In the genomic region with DNA sequence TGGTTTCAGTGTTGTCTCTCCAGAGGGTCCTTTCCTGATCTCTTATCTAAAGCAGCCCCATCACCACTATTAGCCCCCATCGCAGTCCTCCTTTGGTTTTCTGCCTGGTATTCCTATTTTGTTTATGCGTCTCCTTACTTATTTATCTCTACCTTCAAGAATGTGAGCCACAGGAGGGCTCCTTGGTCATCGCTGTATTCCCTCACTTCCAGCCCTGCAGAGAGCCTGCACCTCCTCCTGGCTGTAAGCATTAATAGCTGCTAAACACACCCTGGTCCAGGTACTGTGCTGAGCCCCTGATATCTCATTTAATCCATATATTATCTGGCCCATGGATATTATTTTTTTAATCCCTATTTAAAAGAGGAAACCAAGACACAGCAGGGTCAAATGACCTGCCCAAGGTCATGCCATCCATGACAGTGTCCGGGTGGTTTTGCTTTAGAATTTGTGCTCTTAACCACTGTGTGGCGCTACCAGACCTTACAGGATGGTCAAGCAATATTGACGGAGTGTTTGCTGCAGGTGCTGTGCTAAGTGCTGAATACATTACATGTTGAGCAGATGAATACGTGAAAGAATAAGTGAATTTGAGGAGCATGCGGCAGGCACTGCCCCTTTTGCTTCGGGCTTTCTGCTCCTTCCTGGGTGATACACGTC, we compare ENCODE assay signal across 12 cellular contexts.
DNase-seq lines count a peak whose midpoint lies in the region; ATAC-seq and TF ChIP-seq lines count a peak whose summit lies in the region.
"Had no signal": no experiment of that assay in that cellular context is flagged by ENCODE, and none has a peak within 500 bp of the region (broad histone marks: within the 10 kb centered on the region; RNA-seq: fewer than 3 reads in every experiment).

No MANE protein-coding gene starts in this region.

- peaks cover 5 to 13% (median 9%) of the 10 kb centered on the region in 5 experiments for H3K9me3 Mint-ChIP-seq in brain
- H3K9me3 Mint-ChIP-seq: natural killer cell treated with Interleukin-12 subunit alpha and Interleukin-12 subunit beta and Interleukin-15 and Interleukin-18, amount 100 ng/mL, for 72 hours; stimulated activated naive CD8-positive, alpha-beta T cell treated with anti-CD3 and anti-CD28 coated beads, Interleukin-15, Interleukin-2, amounts not matched to agents 100 ng/mL and 50 ng/mL, for 24 hours had no signal

- H3K27ac Mint-ChIP-seq in brain: peak overlapping the region in 1 of 5 experiments; percentile 61
- H3K27ac Mint-ChIP-seq: natural killer cell treated with Interleukin-12 subunit alpha and Interleukin-12 subunit beta and Interleukin-15 and Interleukin-18, amount 100 ng/mL, for 72 hours; stimulated activated naive CD8-positive, alpha-beta T cell treated with anti-CD3 and anti-CD28 coated beads, Interleukin-15, Interleukin-2, amounts not matched to agents 100 ng/mL and 50 ng/mL, for 24 hours; T-helper 17 cell had no signal

- no peaks in the 10 kb centered on the region for H3K36me3 ChIP-seq in mucosa of descending colon (ENCODE audit: low read depth)

- TF ChIP-seq POLR2A in NB4 (IDR thresholded peaks at IDR 0.05; ENCODE audit: extremely low read depth, insufficient read length): no peak

- H3K4me1 Mint-ChIP-seq in brain: peaks cover 48% of the 10 kb centered on the region
- H3K4me1 Mint-ChIP-seq: T-helper 17 cell had no signal

- intact Hi-C loops in mucosa of descending colon (cut with DNase I, micrococcal nuclease): no loop called here

- no peaks in the 10 kb centered on the region for H3K4me1 ChIP-seq in mucosa of descending colon (ENCODE audit: low read depth)

- peaks cover 5% of the 10 kb centered on the region for H3K27me3 Mint-ChIP-seq in brain
- H3K27me3 Mint-ChIP-seq: T-helper 17 cell had no signal

- DNase-seq in EH (ENCODE audit: low read depth) (peak; percentile 34), NB4 (ENCODE audit: low read depth) (peak; percentile 39), mucosa of descending colon (peak in 1 of 3 donors; percentile 63), NCI-H2227 (lab: John Stamatoyannopoulos, UW; ENCODE audit: unreplicated experiment) (no peak)
- no peak for DNase-seq in effector CD8-positive, alpha-beta T cell (lab: John Stamatoyannopoulos, UW)
- DNase-seq: NCI-H524 treated with DMSO at 0.1 percent for 48 hours, T-helper 17 cell had no signal

- H3K4me3 ChIP-seq in NB4 (ENCODE audit: low read depth, low read length) (no peak overlapping the region), mucosa of descending colon (no peak overlapping the region)

- H3K9me3 ChIP-seq in mucosa of descending colon: no peaks in the 10 kb centered on the region

- no peak overlapping the region for H3K4me3 Mint-ChIP-seq in brain
- H3K4me3 Mint-ChIP-seq: natural killer cell treated with Interleukin-12 subunit alpha and Interleukin-12 subunit beta and Interleukin-15 and Interleukin-18, amount 100 ng/mL, for 72 hours; stimulated activated naive CD8-positive, alpha-beta T cell treated with anti-CD3 and anti-CD28 coated beads, Interleukin-15, Interleukin-2, amounts not matched to agents 100 ng/mL and 50 ng/mL, for 24 hours; T-helper 17 cell had no signal

- TF ChIP-seq CTCF in NB4 (IDR thresholded peaks at IDR 0.05; ENCODE audit: low read depth, low read length) (peak; percentile 43), brain (conservative IDR thresholded peaks at IDR 0.05) (peak; percentile 25 to 55), mucosa of descending colon (IDR thresholded peaks at IDR 0.05) (no peak)

- H3K36me3 Mint-ChIP-seq in brain: peaks cover 4% of the 10 kb centered on the region
- H3K36me3 Mint-ChIP-seq: natural killer cell treated with Interleukin-12 subunit alpha and Interleukin-12 subunit beta and Interleukin-15 and Interleukin-18, amount 100 ng/mL, for 72 hours had no signal

- ATAC-seq in mucosa of descending colon (peak; percentile 71), HG02884 (IDR thresholded peaks at IDR 0.05; ENCODE audit: unreplicated experiment) (no peak), HG03175 (IDR thresholded peaks at IDR 0.05; ENCODE audit: unreplicated experiment) (no peak)
- ATAC-seq: natural killer cell treated with Interleukin-12 subunit alpha and Interleukin-12 subunit beta and Interleukin-15 and Interleukin-18, amount 100 ng/mL, for 72 hours; T-helper 17 cell had no signal

Comparison
In these comparisons a context has a peak if more than half of its experiments do, and no peak if none do; other contexts are left out.
1. DNase-seq: peak in EH (single experiment) and NB4 (single experiment); none in NCI-H2227 (single experiment) and effector CD8-positive, alpha-beta T cell (single experiment).